In genomic region chr17:45363498-45363897, GRCh38 we compare ENCODE assay signal across 1 cellular context.
TF ChIP-seq lines count a peak whose summit lies in the region.

No MANE protein-coding gene starts in this region.

TF ChIP-seq in H1, 55 proteins besides CTCF, POLR2A, EP300 and RAD21 (continued from another document):
- TF ChIP-seq, protein P1, sequence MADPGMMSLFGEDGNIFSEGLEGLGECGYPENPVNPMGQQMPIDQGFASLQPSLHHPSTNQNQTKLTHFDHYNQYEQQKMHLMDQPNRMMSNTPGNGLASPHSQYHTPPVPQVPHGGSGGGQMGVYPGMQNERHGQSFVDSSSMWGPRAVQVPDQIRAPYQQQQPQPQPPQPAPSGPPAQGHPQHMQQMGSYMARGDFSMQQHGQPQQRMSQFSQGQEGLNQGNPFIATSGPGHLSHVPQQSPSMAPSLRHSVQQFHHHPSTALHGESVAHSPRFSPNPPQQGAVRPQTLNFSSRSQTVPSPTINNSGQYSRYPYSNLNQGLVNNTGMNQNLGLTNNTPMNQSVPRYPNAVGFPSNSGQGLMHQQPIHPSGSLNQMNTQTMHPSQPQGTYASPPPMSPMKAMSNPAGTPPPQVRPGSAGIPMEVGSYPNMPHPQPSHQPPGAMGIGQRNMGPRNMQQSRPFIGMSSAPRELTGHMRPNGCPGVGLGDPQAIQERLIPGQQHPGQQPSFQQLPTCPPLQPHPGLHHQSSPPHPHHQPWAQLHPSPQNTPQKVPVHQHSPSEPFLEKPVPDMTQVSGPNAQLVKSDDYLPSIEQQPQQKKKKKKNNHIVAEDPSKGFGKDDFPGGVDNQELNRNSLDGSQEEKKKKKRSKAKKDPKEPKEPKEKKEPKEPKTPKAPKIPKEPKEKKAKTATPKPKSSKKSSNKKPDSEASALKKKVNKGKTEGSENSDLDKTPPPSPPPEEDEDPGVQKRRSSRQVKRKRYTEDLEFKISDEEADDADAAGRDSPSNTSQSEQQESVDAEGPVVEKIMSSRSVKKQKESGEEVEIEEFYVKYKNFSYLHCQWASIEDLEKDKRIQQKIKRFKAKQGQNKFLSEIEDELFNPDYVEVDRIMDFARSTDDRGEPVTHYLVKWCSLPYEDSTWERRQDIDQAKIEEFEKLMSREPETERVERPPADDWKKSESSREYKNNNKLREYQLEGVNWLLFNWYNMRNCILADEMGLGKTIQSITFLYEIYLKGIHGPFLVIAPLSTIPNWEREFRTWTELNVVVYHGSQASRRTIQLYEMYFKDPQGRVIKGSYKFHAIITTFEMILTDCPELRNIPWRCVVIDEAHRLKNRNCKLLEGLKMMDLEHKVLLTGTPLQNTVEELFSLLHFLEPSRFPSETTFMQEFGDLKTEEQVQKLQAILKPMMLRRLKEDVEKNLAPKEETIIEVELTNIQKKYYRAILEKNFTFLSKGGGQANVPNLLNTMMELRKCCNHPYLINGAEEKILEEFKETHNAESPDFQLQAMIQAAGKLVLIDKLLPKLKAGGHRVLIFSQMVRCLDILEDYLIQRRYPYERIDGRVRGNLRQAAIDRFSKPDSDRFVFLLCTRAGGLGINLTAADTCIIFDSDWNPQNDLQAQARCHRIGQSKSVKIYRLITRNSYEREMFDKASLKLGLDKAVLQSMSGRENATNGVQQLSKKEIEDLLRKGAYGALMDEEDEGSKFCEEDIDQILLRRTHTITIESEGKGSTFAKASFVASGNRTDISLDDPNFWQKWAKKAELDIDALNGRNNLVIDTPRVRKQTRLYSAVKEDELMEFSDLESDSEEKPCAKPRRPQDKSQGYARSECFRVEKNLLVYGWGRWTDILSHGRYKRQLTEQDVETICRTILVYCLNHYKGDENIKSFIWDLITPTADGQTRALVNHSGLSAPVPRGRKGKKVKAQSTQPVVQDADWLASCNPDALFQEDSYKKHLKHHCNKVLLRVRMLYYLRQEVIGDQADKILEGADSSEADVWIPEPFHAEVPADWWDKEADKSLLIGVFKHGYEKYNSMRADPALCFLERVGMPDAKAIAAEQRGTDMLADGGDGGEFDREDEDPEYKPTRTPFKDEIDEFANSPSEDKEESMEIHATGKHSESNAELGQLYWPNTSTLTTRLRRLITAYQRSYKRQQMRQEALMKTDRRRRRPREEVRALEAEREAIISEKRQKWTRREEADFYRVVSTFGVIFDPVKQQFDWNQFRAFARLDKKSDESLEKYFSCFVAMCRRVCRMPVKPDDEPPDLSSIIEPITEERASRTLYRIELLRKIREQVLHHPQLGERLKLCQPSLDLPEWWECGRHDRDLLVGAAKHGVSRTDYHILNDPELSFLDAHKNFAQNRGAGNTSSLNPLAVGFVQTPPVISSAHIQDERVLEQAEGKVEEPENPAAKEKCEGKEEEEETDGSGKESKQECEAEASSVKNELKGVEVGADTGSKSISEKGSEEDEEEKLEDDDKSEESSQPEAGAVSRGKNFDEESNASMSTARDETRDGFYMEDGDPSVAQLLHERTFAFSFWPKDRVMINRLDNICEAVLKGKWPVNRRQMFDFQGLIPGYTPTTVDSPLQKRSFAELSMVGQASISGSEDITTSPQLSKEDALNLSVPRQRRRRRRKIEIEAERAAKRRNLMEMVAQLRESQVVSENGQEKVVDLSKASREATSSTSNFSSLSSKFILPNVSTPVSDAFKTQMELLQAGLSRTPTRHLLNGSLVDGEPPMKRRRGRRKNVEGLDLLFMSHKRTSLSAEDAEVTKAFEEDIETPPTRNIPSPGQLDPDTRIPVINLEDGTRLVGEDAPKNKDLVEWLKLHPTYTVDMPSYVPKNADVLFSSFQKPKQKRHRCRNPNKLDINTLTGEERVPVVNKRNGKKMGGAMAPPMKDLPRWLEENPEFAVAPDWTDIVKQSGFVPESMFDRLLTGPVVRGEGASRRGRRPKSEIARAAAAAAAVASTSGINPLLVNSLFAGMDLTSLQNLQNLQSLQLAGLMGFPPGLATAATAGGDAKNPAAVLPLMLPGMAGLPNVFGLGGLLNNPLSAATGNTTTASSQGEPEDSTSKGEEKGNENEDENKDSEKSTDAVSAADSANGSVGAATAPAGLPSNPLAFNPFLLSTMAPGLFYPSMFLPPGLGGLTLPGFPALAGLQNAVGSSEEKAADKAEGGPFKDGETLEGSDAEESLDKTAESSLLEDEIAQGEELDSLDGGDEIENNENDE (IDR thresholded peaks at IDR 0.05; ENCODE audit: insufficient replicate concordance, low read length): no peak
- TF ChIP-seq SIN3A (conservative IDR thresholded peaks at IDR 0.05 in 1 of 2, IDR thresholded peaks at IDR 0.05 in 1 of 2; ENCODE audit: low read depth in 1 of 2, low read length in 2 of 2): no peak
- no peak for TF ChIP-seq SRF (IDR thresholded peaks at IDR 0.05; ENCODE audit: low read depth, low read length)
- TF ChIP-seq SUZ12 (IDR thresholded peaks at IDR 0.05; ENCODE audit: low read length): no peak
- no peak for TF ChIP-seq RFX5 (IDR thresholded peaks at IDR 0.05; ENCODE audit: borderline replicate concordance, low read depth, low read length)
- no peak for TF ChIP-seq GTF2F1 (IDR thresholded peaks at IDR 0.05; ENCODE audit: borderline replicate concordance, low read depth, low read length)
- no peak for TF ChIP-seq KDM1A (IDR thresholded peaks at IDR 0.05; ENCODE audit: borderline replicate concordance, low read length)
- no peak for TF ChIP-seq GABPA (IDR thresholded peaks at IDR 0.05; ENCODE audit: borderline replicate concordance, insufficient read depth, low read length)
- TF ChIP-seq RNF2 (IDR thresholded peaks at IDR 0.05; ENCODE audit: borderline replicate concordance, low read depth, low read length, missing control alignments, poor library complexity, severe bottlenecking): no peak
- no peak for TF ChIP-seq NANOG (IDR thresholded peaks at IDR 0.05; ENCODE audit: insufficient read depth, low read depth, low read length, poor library complexity, severe bottlenecking)
- TF ChIP-seq HDAC6 (IDR thresholded peaks at IDR 0.05; ENCODE audit: low read depth, low read length): no peak
- no peak for TF ChIP-seq RXRA (IDR thresholded peaks at IDR 0.05; ENCODE audit: insufficient read depth, low read depth, low read length)
- TF ChIP-seq POLR2AphosphoS5 (IDR thresholded peaks at IDR 0.05; ENCODE audit: low read depth, low read length): no peak
- no peak for TF ChIP-seq KDM4A (IDR thresholded peaks at IDR 0.05; ENCODE audit: low read depth, low read length, severe bottlenecking)
- no peak for TF ChIP-seq YY1 (IDR thresholded peaks at IDR 0.05; ENCODE audit: low read depth, low read length)
- TF ChIP-seq TAF1 (IDR thresholded peaks at IDR 0.05; ENCODE audit: low read depth, low read length): no peak
